Comparison of ENCODE assay signal across 29 cellular contexts in the genomic region with DNA sequence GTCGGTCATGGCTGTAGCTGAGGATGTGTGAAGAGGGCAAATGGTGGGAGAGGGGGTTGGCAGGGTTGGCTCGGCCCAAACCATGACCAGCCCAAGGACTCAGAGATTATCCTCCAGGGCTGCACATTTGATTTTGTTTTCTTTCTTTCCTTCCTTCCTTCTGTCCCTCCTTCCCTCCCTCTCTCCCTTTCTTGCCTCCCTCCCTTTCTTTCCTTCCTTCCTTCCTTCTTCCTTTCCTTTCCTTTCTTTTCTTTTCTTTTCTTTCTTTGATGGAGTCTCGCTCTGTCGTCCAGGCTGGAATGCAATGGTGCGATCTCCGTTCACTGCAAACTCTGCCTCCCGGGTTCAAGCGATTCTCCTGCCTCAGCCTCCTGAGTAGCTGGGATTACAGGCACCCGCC. TPM values are rescaled to one million over a fixed set of nuclear protein-coding genes. Genes with fewer than 3 reads are reported as not detected.
"Had no signal": no experiment of that assay in that cellular context is flagged by ENCODE, and none has a peak within 500 bp of the region (broad histone marks: within the 10 kb centered on the region; RNA-seq: fewer than 3 reads in every experiment).

No MANE protein-coding gene starts in this region.

- ATAC-seq: effector memory CD8-positive, alpha-beta T cell; esophagus mucosa; gastrocnemius medialis; heart right ventricle; left cardiac atrium; left lobe of liver; left ventricle myocardium superior; lower lobe of right lung; naive thymus-derived CD4-positive, alpha-beta T cell had no signal

- H3K4me3 Mint-ChIP-seq: effector memory CD8-positive, alpha-beta T cell; endodermal cell; memory B cell; naive thymus-derived CD4-positive, alpha-beta T cell had no signal

- H3K4me1 ChIP-seq: esophagus squamous epithelium, gastrocnemius medialis, lower lobe of right lung had no signal

- FAIRE-seq: colon, endometrium, islet of Langerhans, keratinocyte had no signal

- H3K4me3 ChIP-seq: coronary artery, esophagus squamous epithelium, gastrocnemius medialis, heart right ventricle, lower lobe of right lung had no signal

- H3K27ac ChIP-seq: coronary artery, epithelial cell of prostate, esophagus squamous epithelium, gastrocnemius medialis, heart right ventricle, lower lobe of right lung had no signal

- H3K36me3 ChIP-seq: esophagus squamous epithelium, gastrocnemius medialis, heart right ventricle, lower lobe of right lung had no signal

- H3K9me3 Mint-ChIP-seq: effector memory CD8-positive, alpha-beta T cell; endodermal cell; memory B cell; naive thymus-derived CD4-positive, alpha-beta T cell had no signal

- H3K36me3 Mint-ChIP-seq: memory B cell had no signal

- H3K27ac Mint-ChIP-seq: effector memory CD8-positive, alpha-beta T cell; endodermal cell; memory B cell had no signal

- H3K27me3 ChIP-seq: esophagus squamous epithelium, gastrocnemius medialis had no signal

- H3K9me3 ChIP-seq: esophagus squamous epithelium, gastrocnemius medialis, heart right ventricle, lower lobe of right lung had no signal

- DNase-seq: effector CD8-positive, alpha-beta T cell; effector memory CD8-positive, alpha-beta T cell; endodermal cell; erythroblast; esophagus squamous epithelium; foreskin fibroblast; foreskin melanocyte; gastrocnemius medialis; glutamatergic neuron; head of caudate nucleus; heart right ventricle; hippocampal formation; left cardiac atrium; left ventricle myocardium superior; lower lobe of right lung; mammary epithelial cell; mesendoderm; midbrain; naive thymus-derived CD4-positive, alpha-beta T cell had no signal

- H3K27me3 Mint-ChIP-seq: memory B cell; naive thymus-derived CD4-positive, alpha-beta T cell had no signal

RNA-seq across cellular contexts. Expression of a gene that starts 3.8 kb away (rescaled TPM):
- total RNA-seq: mononuclear cell had no signal

RNA-seq across cellular contexts. Expression of a gene that starts 19.0 kb away (rescaled TPM):
- total RNA-seq: left ventricle myocardium superior, lower lobe of right lung had no signal
